23 cellular contexts compared by ENCODE assay signal in genomic region chr19:49800771-49801170, GRCh38. TPM values are rescaled to one million over a fixed set of nuclear protein-coding genes. Genes with fewer than 3 reads are reported as not detected.
DNase-seq lines count a peak whose midpoint lies in the region; ATAC-seq and TF ChIP-seq lines count a peak whose summit lies in the region.
"Had no signal": no experiment of that assay in that cellular context is flagged by ENCODE, and none has a peak within 500 bp of the region (broad histone marks: within the 10 kb centered on the region; RNA-seq: fewer than 3 reads in every experiment).

No MANE protein-coding gene starts in this region.

- no peak for TF ChIP-seq RAD21 in IMR-90 (IDR thresholded peaks at IDR 0.05; ENCODE audit: low read length)

- H2BK20ac ChIP-seq in IMR-90 (ENCODE audit: low read depth, low read length) = no peak overlapping the region

- dilution Hi-C loops in IMR-90 (cut with HindIII; ENCODE audit: low sequenced_read_pairs, unreplicated experiment) = no loop called here

- WGBS in IMR-90 (ENCODE audit: extremely low coverage in 2 of 2, insufficient read length in 1 of 2), 2 experiments = 80% methylated on average over 1 of the region's 10 CpGs; no CpG with 5 or more reads in 1 of the 2 experiments

- H3K14ac ChIP-seq in IMR-90 (replicated peaks; ENCODE audit: low read depth, low read length) = no peak overlapping the region

- H3K36me3 ChIP-seq in IMR-90 (ENCODE audit: control insufficient read depth, insufficient read depth, low read length) (peaks cover 67% of the 10 kb centered on the region), osteoblast (ENCODE audit: insufficient read depth, low read length) (peaks cover 72% of the 10 kb centered on the region)

- peaks cover 8 to 27% of the 10 kb centered on the region in 2 experiments; a peak in 3 of 4 replicates for H3K79me1 ChIP-seq in IMR-90 (ENCODE audit: low read depth in 1 of 2, low read length in 2 of 2)

- H3K36me3 Mint-ChIP-seq in brain = peaks cover 55% of the 10 kb centered on the region
- peaks cover 44% of the 10 kb centered on the region for H3K36me3 Mint-ChIP-seq in nephron (ENCODE audit: low read depth)
- H3K36me3 Mint-ChIP-seq in stimulated activated naive B cell treated with anti-CD40 and anti-IgM and Interleukin-4, amounts not matched to agents 10 μg/mL and 1 μg/mL and 100 μg/mL, for 72 hours = peaks cover 52 to 55% of the 10 kb centered on the region in 2 donors

- H3K9me1 ChIP-seq in IMR-90 (ENCODE audit: insufficient read depth, low read length) = 0 out of 2 replicates have a peak, but pooled peaks cover 4% of the 10 kb centered on the region

- H3K27ac Mint-ChIP-seq in brain = peak overlapping the region in 3 of 5 experiments; percentile 11 to 61 (median 59)
- no peak overlapping the region for H3K27ac Mint-ChIP-seq in nephron
- H3K27ac Mint-ChIP-seq in stimulated activated naive B cell treated with anti-CD40 and anti-IgM and Interleukin-4, amounts not matched to agents 10 μg/mL and 1 μg/mL and 100 μg/mL, for 72 hours = no peak overlapping the region
- H3K27ac Mint-ChIP-seq: CD8-positive, alpha-beta T cell had no signal

- intact Hi-C loops in IMR-90 (cut with micrococcal nuclease) = loop anchor here (5.0 kb wide), 1 partner anchor 108 kb away; the partner anchor contains the start of gene CPT1C

- peaks cover 5% of the 10 kb centered on the region for H3K79me2 ChIP-seq in osteoblast (ENCODE audit: insufficient read depth, low read length)

- H3K4me2 ChIP-seq in IMR-90 (ENCODE audit: low read depth, low read length) (no peak overlapping the region), osteoblast (ENCODE audit: insufficient read depth, low read length) (no peak overlapping the region)
- H3K4me2 ChIP-seq: BLaER1 had no signal

- no peak overlapping the region for H4K5ac ChIP-seq in IMR-90 (ENCODE audit: low read depth, low read length)

- H2BK120ac ChIP-seq in IMR-90 (ENCODE audit: low read depth, low read length) = no peak overlapping the region

- H3K4me1 Mint-ChIP-seq in brain (peaks cover 9% of the 10 kb centered on the region), nephron (peaks cover 13% of the 10 kb centered on the region)
- no peaks in the 10 kb centered on the region for H3K4me1 Mint-ChIP-seq in stimulated activated naive B cell treated with anti-CD40 and anti-IgM and Interleukin-4, amounts not matched to agents 10 μg/mL and 1 μg/mL and 100 μg/mL, for 72 hours
- H3K4me1 Mint-ChIP-seq: CD14-positive monocyte had no signal

- no peaks in the 10 kb centered on the region for H3K27me3 ChIP-seq in IMR-90 (ENCODE audit: control insufficient read depth, insufficient read depth, low read length)
- no peaks in the 10 kb centered on the region for H3K27me3 ChIP-seq in osteoblast (ENCODE audit: insufficient read depth, low read length)
- H3K27me3 ChIP-seq: BLaER1 had no signal

- peak overlapping the region; percentile 84 for H2AK9ac ChIP-seq in IMR-90 (replicated peaks; ENCODE audit: low read depth, low read length, poor library complexity)

- H2BK15ac ChIP-seq in IMR-90 (ENCODE audit: low read depth, low read length) = no peak overlapping the region

- BruUV-seq in IMR-90 (replicated peaks; lab: Mats Ljungman, UMichigan) = no TSS peak

- no peak overlapping the region for H3K18ac ChIP-seq in IMR-90 (ENCODE audit: low read depth, low read length)

- DNase-seq in IMR-90 (no peak), osteoblast (ENCODE audit: insufficient read length, low spot score, missing footprints) (peak; percentile 43), NCI-H2227 (lab: John Stamatoyannopoulos, UW; ENCODE audit: unreplicated experiment) (no peak), DMS53 treated with DMSO at 0.1 percent for 48 hours (lab: John Stamatoyannopoulos, UW; ENCODE audit: unreplicated experiment) (no peak), HUDEP-2 (lab: John Stamatoyannopoulos, UW; ENCODE audit: unreplicated experiment in 76 of 76) (no peak)
- no peak for DNase-seq in stimulated activated naive B cell treated with anti-CD40 and anti-IgM and Interleukin-4, amounts not matched to agents 10 μg/mL and 1 μg/mL and 100 μg/mL, for 72 hours
- DNase-seq: 8988T; Calu3; CD8-positive, alpha-beta T cell; DND-41; EL; H9; KBM-7 had no signal

- ATAC-seq in IMR-90 (ENCODE audit: low read depth) = no peak
- no peak for ATAC-seq in stimulated activated naive B cell treated with anti-CD40 and anti-IgM and Interleukin-4, amounts not matched to agents 10 μg/mL and 1 μg/mL and 100 μg/mL, for 72 hours (replicated peaks)
- ATAC-seq: CD8-positive, alpha-beta T cell; GM12878 had no signal

- H3K27ac ChIP-seq in IMR-90 (ENCODE audit: insufficient read depth, low read length) (no peak overlapping the region), osteoblast (ENCODE audit: low read depth, low read length) (no peak overlapping the region)
- H3K27ac ChIP-seq: BLaER1 had no signal

- POLR2A ChIA-PET in IMR-90 (lab: Charles Lee; ENCODE audit: unreplicated experiment) = no interaction called here

- H3K9ac ChIP-seq in IMR-90 (ENCODE audit: low read depth, low read length) = no peak overlapping the region
- H3K9ac ChIP-seq: BLaER1 had no signal

- H4K20me1 ChIP-seq in IMR-90 (ENCODE audit: insufficient read depth, low read length) (peaks cover 14% of the 10 kb centered on the region), osteoblast (ENCODE audit: insufficient read depth, low read length) (peaks cover 12% of the 10 kb centered on the region)
- H4K20me1 ChIP-seq: BLaER1 had no signal

- H3K4ac ChIP-seq in IMR-90 (ENCODE audit: low read depth, low read length) = no peak overlapping the region

- H2AFZ ChIP-seq in IMR-90 (replicated peaks; ENCODE audit: low read length, poor library complexity) = no peak overlapping the region
- no peak overlapping the region for H2AFZ ChIP-seq in osteoblast (ENCODE audit: low read length)

- no peak overlapping the region for H3K56ac ChIP-seq in IMR-90 (ENCODE audit: extremely low read depth, insufficient read depth, low read length)

- TF ChIP-seq CTCF in IMR-90 (conservative IDR thresholded peaks at IDR 0.05; ENCODE audit: low read depth, low read length) (no peak), brain (conservative IDR thresholded peaks at IDR 0.05) (no peak), nephron (IDR thresholded peaks at IDR 0.05; ENCODE audit: unreplicated experiment in 3 of 3) (no peak), osteoblast (IDR thresholded peaks at IDR 0.05; ENCODE audit: extremely low read depth, low read depth, low read length) (no peak)

- in situ Hi-C loops in IMR-90 (cut with MboI; ENCODE audit: low sequenced_read_pairs) = no loop called here

- H3K4me3 Mint-ChIP-seq in brain (peak overlapping the region in 1 of 5 experiments; percentile 61), nephron (peak overlapping the region; percentile 51 to 55 (median 54))
- H3K4me3 Mint-ChIP-seq in stimulated activated naive B cell treated with anti-CD40 and anti-IgM and Interleukin-4, amounts not matched to agents 10 μg/mL and 1 μg/mL and 100 μg/mL, for 72 hours = no peak overlapping the region
- H3K4me3 Mint-ChIP-seq: CD14-positive monocyte; CD8-positive, alpha-beta T cell had no signal

- no peak overlapping the region for H4K91ac ChIP-seq in IMR-90 (ENCODE audit: insufficient read depth, low read depth, low read length)

- H3K27me3 Mint-ChIP-seq in brain = no peaks in the 10 kb centered on the region
- H3K27me3 Mint-ChIP-seq in nephron (ENCODE audit: low read depth) = no peaks in the 10 kb centered on the region
- no peaks in the 10 kb centered on the region for H3K27me3 Mint-ChIP-seq in stimulated activated naive B cell treated with anti-CD40 and anti-IgM and Interleukin-4, amounts not matched to agents 10 μg/mL and 1 μg/mL and 100 μg/mL, for 72 hours

- no peaks in the 10 kb centered on the region for H3K9me3 ChIP-seq in IMR-90 (ENCODE audit: control insufficient read depth, insufficient read depth, low read length)
- no peaks in the 10 kb centered on the region for H3K9me3 ChIP-seq in osteoblast (ENCODE audit: low read depth, low read length)
- H3K9me3 ChIP-seq: BLaER1 had no signal

- TF ChIP-seq POLR2A in IMR-90 (IDR thresholded peaks at IDR 0.05; ENCODE audit: low read depth, low read length) = no peak

- no peak overlapping the region for H2BK5ac ChIP-seq in IMR-90 (ENCODE audit: low read depth, low read length, poor library complexity, severe bottlenecking)

- H3K4me1 ChIP-seq in IMR-90 (ENCODE audit: control insufficient read depth, insufficient read depth, low read length) (no peaks in the 10 kb centered on the region; the same call in 1 of the 2 replicates), osteoblast (ENCODE audit: insufficient read depth, low read length) (peaks cover 3% of the 10 kb centered on the region)

- H4K8ac ChIP-seq in IMR-90 (ENCODE audit: low read depth in 2 of 2, low read length in 2 of 2) = no peak overlapping the region

- H3K4me3 ChIP-seq in IMR-90 (ENCODE audit: insufficient read depth, low read depth, low read length) (no peak overlapping the region), osteoblast (ENCODE audit: insufficient read depth, low read length) (no peak overlapping the region)
- H3K4me3 ChIP-seq: BLaER1, GM12878 had no signal

- H3K23ac ChIP-seq in IMR-90 (ENCODE audit: low read depth, low read length) = no peak overlapping the region

- CTCF ChIA-PET in IMR-90 (lab: Yijun Ruan, JAX) = no interaction called here

- H3K9me3 Mint-ChIP-seq in brain (no peaks in the 10 kb centered on the region), nephron (no peaks in the 10 kb centered on the region)
- H3K9me3 Mint-ChIP-seq in stimulated activated naive B cell treated with anti-CD40 and anti-IgM and Interleukin-4, amounts not matched to agents 10 μg/mL and 1 μg/mL and 100 μg/mL, for 72 hours = no peaks in the 10 kb centered on the region
- H3K9me3 Mint-ChIP-seq: CD14-positive monocyte; CD8-positive, alpha-beta T cell; H9 had no signal

- H2AK5ac ChIP-seq in IMR-90 (ENCODE audit: low read depth, low read length) = no peak overlapping the region

RNA-seq across cellular contexts. Expression of gene FUZ, which starts 12.3 kb away (rescaled TPM):
- total RNA-seq in IMR-90 (2012; rRNA removed) = 10.6 and 14.3 TPM in 2 replicates
- 10.4 and 12.1 TPM in 2 replicates for polyA plus RNA-seq in IMR-90 (2012; rRNA removed)
- 10.7 and 16.6 TPM in 2 replicates for polyA plus RNA-seq in IMR-90 (2012; cell fraction: cytosol; rRNA removed)
- polyA plus RNA-seq in IMR-90 (2012; cell fraction: nucleus; rRNA removed; ENCODE audit: low replicate concordance) = 10.5 and 24.4 TPM in 2 replicates
- 89.3 TPM for polyA plus RNA-seq in brain (ENCODE audit: insufficient read depth, low read depth, low replicate concordance)
- total RNA-seq in osteoblast = 18.6 and 29.7 TPM in 2 replicates

RNA-seq across cellular contexts. Expression of gene MED25, which starts 17.3 kb away (rescaled TPM):
- 4.7 and 5.3 TPM in 2 replicates for total RNA-seq in IMR-90 (2012; rRNA removed)
- 37.0 and 38.5 TPM in 2 replicates for polyA plus RNA-seq in IMR-90 (2012; rRNA removed)
- 20.7 and 33.0 TPM in 2 replicates for polyA plus RNA-seq in IMR-90 (2012; cell fraction: cytosol; rRNA removed)
- polyA plus RNA-seq in IMR-90 (2012; cell fraction: nucleus; rRNA removed; ENCODE audit: low replicate concordance) = 77.0 and 95.3 TPM in 2 replicates
- 96.6 TPM for polyA plus RNA-seq in brain (ENCODE audit: insufficient read depth, low read depth, low replicate concordance)
- 19.5 and 20.9 TPM in 2 replicates for total RNA-seq in osteoblast

RNA-seq across cellular contexts. Expression of gene AP2A1, which starts 34.0 kb away (rescaled TPM):
- total RNA-seq in IMR-90 (2012; rRNA removed) = 40.7 and 41.4 TPM in 2 replicates
- 122 and 136 TPM in 2 replicates for polyA plus RNA-seq in IMR-90 (2012; rRNA removed)
- 130 and 154 TPM in 2 replicates for polyA plus RNA-seq in IMR-90 (2012; cell fraction: cytosol; rRNA removed)
- polyA plus RNA-seq in IMR-90 (2012; cell fraction: nucleus; rRNA removed; ENCODE audit: low replicate concordance) = 115 and 277 TPM in 2 replicates
- polyA plus RNA-seq in brain (ENCODE audit: insufficient read depth, low read depth, low replicate concordance) = 106 TPM
- total RNA-seq in osteoblast = 93.1 and 98.1 TPM in 2 replicates

RNA-seq across cellular contexts. Expression of gene TSKS, which starts 37.7 kb away (rescaled TPM):
- total RNA-seq in IMR-90 (2012; rRNA removed) = not detected in 2 replicates
- polyA plus RNA-seq in IMR-90 (2012; rRNA removed) = 0.10 TPM in 1 of 2 replicates, not detected in the other
- polyA plus RNA-seq in IMR-90 (2012; cell fraction: cytosol; rRNA removed) = 0.04 TPM in 1 of 2 replicates, not detected in the other
- polyA plus RNA-seq in IMR-90 (2012; cell fraction: nucleus; rRNA removed; ENCODE audit: low replicate concordance) = 0.07 and 0.18 TPM in 2 replicates
- not detected for polyA plus RNA-seq in brain (ENCODE audit: insufficient read depth, low read depth, low replicate concordance)
- total RNA-seq in osteoblast = not detected in 2 replicates
- total RNA-seq: A673, Calu3, G401, GM12878, H1, HT-29 had no signal
- polyA plus RNA-seq: AG04450, GM12878 had no signal

RNA-seq across cellular contexts. Expression of gene PTOV1, which starts 50.2 kb away (rescaled TPM):
- total RNA-seq in IMR-90 (2012; rRNA removed) = 34.4 and 36.1 TPM in 2 replicates
- 106 and 107 TPM in 2 replicates for polyA plus RNA-seq in IMR-90 (2012; rRNA removed)
- 63.8 and 170 TPM in 2 replicates for polyA plus RNA-seq in IMR-90 (2012; cell fraction: cytosol; rRNA removed)
- 249 and 529 TPM in 2 replicates for polyA plus RNA-seq in IMR-90 (2012; cell fraction: nucleus; rRNA removed; ENCODE audit: low replicate concordance)
- 431 TPM for polyA plus RNA-seq in brain (ENCODE audit: insufficient read depth, low read depth, low replicate concordance)
- 39.4 and 43.3 TPM in 2 replicates for total RNA-seq in osteoblast

Comparison
In these comparisons a context has a peak if more than half of its experiments do, and no peak if none do; other contexts are left out.
1. H3K27ac Mint-ChIP-seq: peak in brain (3 of 5); none in nephron (0 of 3) and stimulated activated naive B cell treated with anti-CD40 and anti-IgM and Interleukin-4, amounts not matched to agents 10 μg/mL and 1 μg/mL and 100 μg/mL, for 72 hours (single experiment).
2. H3K4me3 Mint-ChIP-seq: peak in nephron (3 of 3); none in stimulated activated naive B cell treated with anti-CD40 and anti-IgM and Interleukin-4, amounts not matched to agents 10 μg/mL and 1 μg/mL and 100 μg/mL, for 72 hours (0 of 2).